In genomic region chr10:17199351-17199804, GRCh38 we compare ENCODE assay signal across 9 cellular contexts. TPM values are rescaled to one million over a fixed set of nuclear protein-coding genes. Genes with fewer than 3 reads are reported as not detected.
DNase-seq lines count a peak whose midpoint lies in the region; ATAC-seq and TF ChIP-seq lines count a peak whose summit lies in the region.
"Had no signal": no experiment of that assay in that cellular context is flagged by ENCODE, and none has a peak within 500 bp of the region (broad histone marks: within the 10 kb centered on the region; RNA-seq: fewer than 3 reads in every experiment).

No MANE protein-coding gene starts in this region.

- WGBS in GM23248 (ENCODE audit: low coverage in 1 of 2, low lambda C conversion rate in 2 of 2, missing lambda C conversion rate in 2 of 2), 2 experiments: 1 to 2% methylated on average over 9 of the region's 9 CpGs

- peaks cover 55% of the 10 kb centered on the region for H3K79me2 ChIP-seq in GM23248 (ENCODE audit: insufficient read depth)

- H3K36me3 ChIP-seq in GM23248 (ENCODE audit: low read depth): no peaks in the 10 kb centered on the region
- H3K36me3 ChIP-seq in RWPE2 (ENCODE audit: low read depth): no peaks in the 10 kb centered on the region

- H3K27me3 ChIP-seq in GM23248 (replicated peaks; ENCODE audit: insufficient read depth): no peaks in the 10 kb centered on the region
- H3K27me3 ChIP-seq in RWPE2 (ENCODE audit: insufficient read depth, poor library complexity, severe bottlenecking): no peaks in the 10 kb centered on the region

- H3K4me1 ChIP-seq in GM23248 (ENCODE audit: insufficient read depth) (peaks cover 43% of the 10 kb centered on the region), RWPE2 (ENCODE audit: insufficient read depth, poor library complexity, severe bottlenecking) (peaks cover 12% of the 10 kb centered on the region)

- H2AFZ ChIP-seq in GM23248: peak overlapping the region; percentile 84

- H3K9me2 ChIP-seq in GM23248 (ENCODE audit: insufficient read depth): no peaks in the 10 kb centered on the region

- peaks cover 47% of the 10 kb centered on the region for H3F3A ChIP-seq in GM23248 (ENCODE audit: insufficient read depth)

- in situ Hi-C loops in GM23248 (cut with MboI): no loop called here

- ATAC-seq in RWPE2 (ENCODE audit: low read depth): no peak

- H3K27ac ChIP-seq in GM23248 (peak overlapping the region; percentile 100), RWPE2 (ENCODE audit: poor library complexity, severe bottlenecking) (peak overlapping the region; percentile 59)

- H3K4me3 ChIP-seq in GM23248: peak overlapping the region; percentile 84
- peak overlapping the region; percentile 61 for H3K4me3 ChIP-seq in RWPE2 (ENCODE audit: severe bottlenecking)
- peak overlapping the region; percentile 70 for H3K4me3 ChIP-seq in fibroblast of pulmonary artery (replicated peaks; ENCODE audit: low read depth, low read length)
- peak overlapping the region; percentile 23 for H3K4me3 ChIP-seq in skeletal muscle cell (ENCODE audit: low read depth, low read length)

- H3K4me2 ChIP-seq in GM23248 (ENCODE audit: unreplicated experiment): peak overlapping the region; percentile 99

- H3K9me3 ChIP-seq in GM23248 (ENCODE audit: low read depth) (no peaks in the 10 kb centered on the region), RWPE2 (ENCODE audit: severe bottlenecking) (no peaks in the 10 kb centered on the region)

- TF ChIP-seq CTCF in RWPE2 (IDR thresholded peaks at IDR 0.05; ENCODE audit: poor library complexity, severe bottlenecking) (no peak), fibroblast of pulmonary artery (IDR thresholded peaks at IDR 0.05; ENCODE audit: low read length, missing control alignments) (no peak)

- DNase-seq in GM23248: peak; percentile 74
- DNase-seq in RWPE2 (ENCODE audit: low spot score): no peak
- peak; percentile 62 for DNase-seq in fibroblast of pulmonary artery (ENCODE audit: low read depth)
- DNase-seq in skeletal muscle cell (ENCODE audit: low read depth): no peak
- no peak for DNase-seq in stimulated activated CD4-positive, alpha-beta T cell treated with anti-CD3 and anti-CD28 coated beads, Interleukin-4, amount 100 ng/mL, for 1 hour
- no peak for DNase-seq in stimulated activated naive CD4-positive, alpha-beta T cell treated with Interleukin-2 at 50 U/mL for 16 hours (lab: John Stamatoyannopoulos, UW)
- no peak for DNase-seq in NCI-H510A (lab: John Stamatoyannopoulos, UW)
- no peak for DNase-seq in NCI-H82 treated with DMSO at 0.1 percent for 48 hours (lab: John Stamatoyannopoulos, UW; ENCODE audit: unreplicated experiment)
- DNase-seq: NCI-H2081 treated with DMSO at 0.1 percent for 48 hours had no signal

- H4K20me1 ChIP-seq in GM23248 (ENCODE audit: insufficient read depth): no peaks in the 10 kb centered on the region

- peak overlapping the region; percentile 99 for H3K9ac ChIP-seq in GM23248

RNA-seq across cellular contexts. Expression of gene TRDMT1, which starts 2.1 kb away (rescaled TPM):
- total RNA-seq in GM23248 (2014; rRNA removed; shearing (Covaris generic)): 4.4 and 13.0 TPM in 2 replicates
- 4.3 and 7.2 TPM in 2 replicates for polyA plus RNA-seq in GM23248 (2016; fragmentation: Nextera tagmentation; extraction: Ambion mirVana)

RNA-seq across cellular contexts. Expression of gene VIM, which starts 28.7 kb away (rescaled TPM):
- total RNA-seq in GM23248 (2014; rRNA removed; shearing (Covaris generic)): 10,031 and 10,466 TPM in 2 replicates
- 3,784 and 3,823 TPM in 2 replicates for polyA plus RNA-seq in GM23248 (2016; fragmentation: Nextera tagmentation; extraction: Ambion mirVana)

Comparison
In these comparisons a context has a peak if more than half of its experiments do, and no peak if none do; other contexts are left out.
1. DNase-seq: peak in GM23248 (single experiment) and fibroblast of pulmonary artery (single experiment); none in RWPE2 (single experiment), skeletal muscle cell (single experiment), stimulated activated CD4-positive, alpha-beta T cell treated with anti-CD3 and anti-CD28 coated beads, Interleukin-4, amount 100 ng/mL, for 1 hour (single experiment), stimulated activated naive CD4-positive, alpha-beta T cell treated with Interleukin-2 at 50 U/mL for 16 hours (single experiment), NCI-H510A (single experiment) and NCI-H82 treated with DMSO at 0.1 percent for 48 hours (single experiment).
2. H3K4me3 ChIP-seq: peak in every context shown above with its lines; median percentile 84 in GM23248; 70 in fibroblast of pulmonary artery; 61 in RWPE2; 23 in skeletal muscle cell.